23 cellular contexts compared by ENCODE assay signal in genomic region chr6:17908831-17909230, GRCh38.
A peak's percentile ranks its signal among the peaks of the same experiment; 100 is the strongest.
DNase-seq lines count a peak whose midpoint lies in the region; ATAC-seq, FAIRE-seq and TF ChIP-seq lines count a peak whose summit lies in the region.
"Had no signal": no experiment of that assay in that cellular context is flagged by ENCODE, and none has a peak within 500 bp of the region (broad histone marks: within the 10 kb centered on the region; RNA-seq: fewer than 3 reads in every experiment).

No MANE protein-coding gene starts in this region.

- POLR2A ChIA-PET in IMR-90 (lab: Charles Lee; ENCODE audit: unreplicated experiment) = no interaction called here

- H3K4me1 ChIP-seq in IMR-90 (ENCODE audit: control insufficient read depth, insufficient read depth, low read length) (peaks cover 25% of the 10 kb centered on the region), foreskin keratinocyte (peaks cover 36% of the 10 kb centered on the region), skeletal muscle tissue (ENCODE audit: control insufficient read depth in 3 of 3, insufficient read depth in 3 of 3, low read length in 3 of 3) (peaks cover 23 to 33% (median 28%) of the 10 kb centered on the region in 3 donors), mesendoderm (ENCODE audit: control insufficient read depth, low read depth, low read length) (peaks cover 5% of the 10 kb centered on the region)
- H3K4me1 ChIP-seq: BE2C had no signal

- peaks cover 5% of the 10 kb centered on the region for H3K4me1 Mint-ChIP-seq in T-helper 17 cell

- H2AK5ac ChIP-seq in IMR-90 (ENCODE audit: low read depth, low read length) (peak overlapping the region; percentile 91), mesendoderm (ENCODE audit: low read length) (no peak overlapping the region)

- 0 out of 2 replicates have a peak overlapping the region, but pooled peaks have one; percentile 34 for H3K56ac ChIP-seq in IMR-90 (ENCODE audit: extremely low read depth, insufficient read depth, low read length)
- H3K56ac ChIP-seq in mesendoderm (ENCODE audit: low read length) = no peak overlapping the region

- peak overlapping the region; percentile 11 for H3K14ac ChIP-seq in IMR-90 (replicated peaks; ENCODE audit: low read depth, low read length)

- no TSS peak for BruUV-seq in IMR-90 (replicated peaks; lab: Mats Ljungman, UMichigan)

- in situ Hi-C loops in IMR-90 (cut with MboI; ENCODE audit: low sequenced_read_pairs) = no loop called here

- H2BK15ac ChIP-seq in IMR-90 (ENCODE audit: low read depth, low read length) = peak overlapping the region; percentile 99; the same call in 2 of the 3 replicates
- no peak overlapping the region for H2BK15ac ChIP-seq in mesendoderm (replicated peaks; ENCODE audit: low read depth)

- H3K36me3 Mint-ChIP-seq in T-helper 17 cell (ENCODE audit: low read depth) = no peaks in the 10 kb centered on the region
- H3K36me3 Mint-ChIP-seq: activated naive CD4-positive, alpha-beta T cell treated with anti-CD3 and anti-CD28 coated beads, Interleukin-2, amount 10 ng/mL, durations not matched to agents 7 days and 5 days; immature natural killer cell; T-cell had no signal

- no peak for DNase-seq in IMR-90
- DNase-seq in T-helper 17 cell = no peak
- no peak for DNase-seq in foreskin keratinocyte
- DNase-seq in GM19239 (ENCODE audit: insufficient read length, low spot score) = no peak
- DNase-seq in HUDEP-2 (lab: John Stamatoyannopoulos, UW; ENCODE audit: unreplicated experiment in 76 of 76) = no peak
- no peak for DNase-seq in mesendoderm
- DNase-seq: activated CD4-positive, alpha-beta T cell treated with anti-CD3 and anti-CD28 coated beads, Interleukin-2, amount 50 U/mL, for 48 hours; activated naive CD4-positive, alpha-beta T cell treated with anti-CD3 and anti-CD28 coated beads, Interleukin-2, amount 10 ng/mL, durations not matched to agents 7 days and 5 days; activated T-cell treated with anti-CD3 and anti-CD28 coated beads for 4 hours; BE2C; brain microvascular endothelial cell; heart right ventricle; immature natural killer cell; NCI-H1694; Right ventricle myocardium superior; stimulated activated CD4-positive, alpha-beta T cell treated with anti-CD3 and anti-CD28 coated beads, Interleukin-15, amount 100 ng/mL, for 24 hours; T-cell had no signal

- H3K36me3 ChIP-seq in IMR-90 (ENCODE audit: control insufficient read depth, insufficient read depth, low read length) (no peaks in the 10 kb centered on the region), skeletal muscle tissue (ENCODE audit: control insufficient read depth in 3 of 3, insufficient read depth in 3 of 3, low read length in 3 of 3) (no peaks in the 10 kb centered on the region), mesendoderm (ENCODE audit: control insufficient read depth, insufficient read depth, low read length) (no peaks in the 10 kb centered on the region)
- H3K36me3 ChIP-seq: BE2C, brain microvascular endothelial cell, heart right ventricle had no signal

- H2BK5ac ChIP-seq in IMR-90 (ENCODE audit: low read depth, low read length, poor library complexity, severe bottlenecking) = peak overlapping the region; percentile 54
- H2BK5ac ChIP-seq in mesendoderm (ENCODE audit: low read length) = no peak overlapping the region

- TF ChIP-seq POLR2A in IMR-90 (IDR thresholded peaks at IDR 0.05; ENCODE audit: low read depth, low read length) = no peak

- intact Hi-C loops in IMR-90 (cut with micrococcal nuclease) = loop anchor here (2.0 to 5.0 kb wide), 2 partner anchors 14 to 42 kb away; no protein-coding TSS in a partner anchor

- H3K27me3 Mint-ChIP-seq in T-helper 17 cell = peaks cover 32% of the 10 kb centered on the region
- H3K27me3 Mint-ChIP-seq: memory B cell; stimulated activated memory B cell treated with anti-CD40 and anti-IgM and Interleukin-4, amounts not matched to agents 10 μg/mL and 1 μg/mL and 100 μg/mL, for 72 hours had no signal

- H3K27me3 ChIP-seq in IMR-90 (ENCODE audit: control insufficient read depth, insufficient read depth, low read length) (no peaks in the 10 kb centered on the region), foreskin keratinocyte (no peaks in the 10 kb centered on the region), skeletal muscle tissue (ENCODE audit: control insufficient read depth in 3 of 3, insufficient read depth in 3 of 3, low read length in 3 of 3) (no peaks in the 10 kb centered on the region), mesendoderm (ENCODE audit: insufficient read depth, low read length, poor library complexity) (no peaks in the 10 kb centered on the region)
- H3K27me3 ChIP-seq: BE2C, brain microvascular endothelial cell, heart right ventricle had no signal

- peak overlapping the region; percentile 24 for H3K27ac Mint-ChIP-seq in T-helper 17 cell
- H3K27ac Mint-ChIP-seq: activated naive CD4-positive, alpha-beta T cell treated with anti-CD3 and anti-CD28 coated beads, Interleukin-2, amount 10 ng/mL, durations not matched to agents 7 days and 5 days; memory B cell; T-cell had no signal

- no peak overlapping the region for H3K4me2 ChIP-seq in IMR-90 (ENCODE audit: low read depth, low read length)
- no peak overlapping the region for H3K4me2 ChIP-seq in mesendoderm (ENCODE audit: low read length)

- H3K9me3 ChIP-seq in IMR-90 (ENCODE audit: control insufficient read depth, insufficient read depth, low read length) (no peaks in the 10 kb centered on the region), T-helper 17 cell (ENCODE audit: control insufficient read depth, low read length, poor library complexity, severe bottlenecking) (no peaks in the 10 kb centered on the region), skeletal muscle tissue (ENCODE audit: control insufficient read depth in 3 of 3, low read length in 3 of 3) (no peaks in the 10 kb centered on the region)
- H3K9me3 ChIP-seq: BE2C, heart right ventricle had no signal

- H2BK20ac ChIP-seq in IMR-90 (ENCODE audit: low read depth, low read length) = peak overlapping the region; percentile 63; the same call in 1 of the 2 replicates

- no peak overlapping the region for H3K9ac ChIP-seq in IMR-90 (ENCODE audit: low read depth, low read length)
- no peak overlapping the region for H3K9ac ChIP-seq in skeletal muscle tissue (ENCODE audit: low read depth in 1 of 3, low read length in 3 of 3)
- no peak overlapping the region for H3K9ac ChIP-seq in mesendoderm (ENCODE audit: low read length)

- dilution Hi-C loops in IMR-90 (cut with HindIII; ENCODE audit: low sequenced_read_pairs, unreplicated experiment) = no loop called here

- H3K4me3 ChIP-seq in IMR-90 (ENCODE audit: insufficient read depth, low read depth, low read length) (no peak overlapping the region), skeletal muscle tissue (ENCODE audit: low read length in 3 of 3) (no peak overlapping the region), mesendoderm (ENCODE audit: low read length) (no peak overlapping the region)
- H3K4me3 ChIP-seq: heart right ventricle had no signal

- CTCF ChIA-PET in IMR-90 (lab: Yijun Ruan, JAX) = no interaction called here

- H3K4me3 Mint-ChIP-seq in T-helper 17 cell = no peak overlapping the region
- H3K4me3 Mint-ChIP-seq: activated naive CD4-positive, alpha-beta T cell treated with anti-CD3 and anti-CD28 coated beads, Interleukin-2, amount 10 ng/mL, durations not matched to agents 7 days and 5 days; immature natural killer cell; memory B cell; stimulated activated memory B cell treated with anti-CD40 and anti-IgM and Interleukin-4, amounts not matched to agents 10 μg/mL and 1 μg/mL and 100 μg/mL, for 72 hours; T-cell had no signal

- ATAC-seq in IMR-90 (ENCODE audit: low read depth) = no peak
- no peak for ATAC-seq in T-helper 17 cell
- no peak for ATAC-seq in foreskin keratinocyte
- ATAC-seq in GM18870 (IDR thresholded peaks at IDR 0.05; ENCODE audit: unreplicated experiment) = no peak
- ATAC-seq: esophagus mucosa; heart right ventricle; stimulated activated memory B cell treated with anti-CD40 and anti-IgM and Interleukin-4, amounts not matched to agents 10 μg/mL and 1 μg/mL and 100 μg/mL, for 72 hours; T-cell had no signal

- H2BK120ac ChIP-seq in IMR-90 (ENCODE audit: low read depth, low read length) = peak overlapping the region; percentile 67
- H2BK120ac ChIP-seq in mesendoderm (ENCODE audit: low read depth, low read length) = no peak overlapping the region

- H3K9me1 ChIP-seq in IMR-90 (ENCODE audit: insufficient read depth, low read length) = peaks cover 20% of the 10 kb centered on the region

- H3K4ac ChIP-seq in IMR-90 (ENCODE audit: low read depth, low read length) (peak overlapping the region; percentile 61), mesendoderm (ENCODE audit: low read depth, low read length) (no peak overlapping the region)

- H3K79me1 ChIP-seq in IMR-90 (ENCODE audit: low read depth in 1 of 2, low read length in 2 of 2) (peaks cover 20 to 76% of the 10 kb centered on the region in 2 experiments), mesendoderm (ENCODE audit: low read length) (peaks cover 3% of the 10 kb centered on the region)

- H3K79me2 ChIP-seq in mesendoderm (ENCODE audit: control insufficient read depth, insufficient read depth, low read length) = no peaks in the 10 kb centered on the region

- no peak for FAIRE-seq in GM19239 (lab: Jason Lieb, UNC)
- FAIRE-seq: GM12891 had no signal

- no peak for TF ChIP-seq RAD21 in IMR-90 (IDR thresholded peaks at IDR 0.05; ENCODE audit: low read length)

- no peak overlapping the region for H2AK9ac ChIP-seq in IMR-90 (replicated peaks; ENCODE audit: low read depth, low read length, poor library complexity)

- H4K5ac ChIP-seq in IMR-90 (ENCODE audit: low read depth, low read length) (peak overlapping the region; percentile 80), mesendoderm (ENCODE audit: low read length) (no peak overlapping the region)

- no peak for TF ChIP-seq CTCF in IMR-90 (conservative IDR thresholded peaks at IDR 0.05; ENCODE audit: low read depth, low read length)
- TF ChIP-seq CTCF in foreskin keratinocyte (conservative IDR thresholded peaks at IDR 0.05) = no peak

- no peak overlapping the region for H2AFZ ChIP-seq in IMR-90 (replicated peaks; ENCODE audit: low read length, poor library complexity)

- H3K23ac ChIP-seq in IMR-90 (ENCODE audit: low read depth, low read length) = 0 out of 2 replicates have a peak overlapping the region, but pooled peaks have one; percentile 1
- no peak overlapping the region for H3K23ac ChIP-seq in mesendoderm (ENCODE audit: low read length)

- H4K8ac ChIP-seq in IMR-90 (ENCODE audit: low read depth in 2 of 2, low read length in 2 of 2) (peak overlapping the region in 1 of 2 experiments; percentile 41; a peak in 3 of 4 replicates), mesendoderm (ENCODE audit: low read depth, low read length) (no peak overlapping the region)

- WGBS in IMR-90 (ENCODE audit: extremely low coverage in 2 of 2, insufficient read length in 1 of 2), 2 experiments = 95% methylated on average over 2 of the region's 4 CpGs; no CpG with 5 or more reads in 1 of the 2 experiments
- WGBS in mesendoderm (ENCODE audit: extremely low coverage, insufficient coverage, low lambda C conversion rate) = no CpG with 5 or more reads among the region's 4 CpGs

- H3K18ac ChIP-seq in IMR-90 (ENCODE audit: low read depth, low read length) (peak overlapping the region; percentile 81; the same call in 1 of the 2 replicates), mesendoderm (ENCODE audit: low read length) (no peak overlapping the region)

- H4K20me1 ChIP-seq in IMR-90 (ENCODE audit: insufficient read depth, low read length) = no peaks in the 10 kb centered on the region; the same call in 1 of the 2 replicates

- H3K27ac ChIP-seq in IMR-90 (ENCODE audit: insufficient read depth, low read length) (peak overlapping the region; percentile 73; the same call in 1 of the 2 replicates), foreskin keratinocyte (peak overlapping the region; percentile 77), skeletal muscle tissue (ENCODE audit: low read depth, low read length) (peak overlapping the region; percentile 87), mesendoderm (ENCODE audit: low read depth, low read length) (no peak overlapping the region)

- H4K91ac ChIP-seq in IMR-90 (ENCODE audit: insufficient read depth, low read depth, low read length) = peak overlapping the region; percentile 34
